8 cellular contexts compared by ENCODE assay signal in genomic region chr2:74499269-74499939, GRCh38. TPM values are rescaled to one million over a fixed set of nuclear protein-coding genes. Genes with fewer than 3 reads are reported as not detected.
A peak's percentile ranks its signal among the peaks of the same experiment; 100 is the strongest.
DNase-seq lines count a peak whose midpoint lies in the region; ATAC-seq, FAIRE-seq and TF ChIP-seq lines count a peak whose summit lies in the region.

Gene LBX2 (minus strand): TSS chr2:74499603. CDS start chr2:74499537, 66 bp downstream.

- no peak for DNase-seq in BE2C
- DNase-seq in SK-N-MC (ENCODE audit: low read depth, low spot score) = no peak
- DNase-seq in H1 (ENCODE audit: low read depth in 1 of 2, low spot score in 2 of 2) = no peak
- DNase-seq in GM19238 (ENCODE audit: insufficient read length, low spot score) = no peak
- DNase-seq in NCI-H2107 (lab: John Stamatoyannopoulos, UW) = no peak
- DNase-seq in Karpas-422 = no peak

- peak within 1 kb of the TSS; percentile 90 for H4K8ac ChIP-seq in H1 (ENCODE audit: extremely low read depth, insufficient read depth, low read length)

- TF ChIP-seq CTCF in BE2C (IDR thresholded peaks at IDR 0.05; ENCODE audit: low read depth, low read length) (no peak), H1 (IDR thresholded peaks at IDR 0.05; ENCODE audit: control extremely low read depth in 1 of 3, insufficient read depth in 1 of 3, low read depth in 1 of 3, low read length in 3 of 3) (no peak), nephron (IDR thresholded peaks at IDR 0.05; ENCODE audit: unreplicated experiment in 3 of 3) (no peak)

- peaks cover 5% of the 10 kb centered on the region; the same call in 1 of the 2 replicates for H3K4me1 ChIP-seq in BE2C
- H3K4me1 ChIP-seq in H1 (replicated peaks in 1 of 4; ENCODE audit: control insufficient read depth in 3 of 4, insufficient read depth in 4 of 4, low read length in 3 of 4) = peaks cover 7 to 59% (median 38%) of the 10 kb centered on the region in 4 experiments
- H3K4me1 ChIP-seq in Karpas-422 (ENCODE audit: low read length) = peaks cover 32% of the 10 kb centered on the region

- peaks cover 18% of the 10 kb centered on the region for H3K36me3 Mint-ChIP-seq in nephron (ENCODE audit: low read depth)

- H2BK120ac ChIP-seq in H1 (replicated peaks; ENCODE audit: low read depth, low read length) = no peak within 1 kb of the TSS

- H3K27me3 ChIP-seq in BE2C (no peaks in the 10 kb centered on the region), H1 (replicated peaks in 1 of 4; ENCODE audit: control insufficient read depth in 3 of 4, extremely low read depth in 1 of 4, insufficient read depth in 3 of 4, low read length in 3 of 4) (peaks cover 82 to 95% (median 94%) of the 10 kb centered on the region in 4 experiments), Karpas-422 (ENCODE audit: low read length) (no peaks in the 10 kb centered on the region)

- POLR2A ChIA-PET in H1 (lab: Charles Lee; ENCODE audit: partially characterized antibody) = interaction anchor here (0.7 to 9.4 kb wide), 16 partner anchors 10 to 89 kb away, joined by 3 to 73 read pairs (median 4); partner anchors contain the start of genes AUP1, CCDC142, HTRA2 and MRPL53

- H3K4me1 Mint-ChIP-seq in nephron = peaks cover 41% of the 10 kb centered on the region

- no peak within 1 kb of the TSS for H3K23ac ChIP-seq in H1 (ENCODE audit: insufficient read length)

- CTCF ChIA-PET in H1 (lab: Charles Lee; ENCODE audit: partially characterized antibody) = interaction anchor here (0.6 to 5.1 kb wide), 6 partner anchors 10 to 89 kb away, joined by 3 to 24 read pairs (median 13); partner anchors contain the start of genes CCDC142, TLX2 and TTC31

- peak within 1 kb of the TSS; percentile 48 for H2BK20ac ChIP-seq in H1 (ENCODE audit: low read length)

- H3K27me3 Mint-ChIP-seq in nephron (ENCODE audit: low read depth) = peaks cover 98% of the 10 kb centered on the region

- H3K79me1 ChIP-seq in H1 (ENCODE audit: low read depth, low read length) = no peaks in the 10 kb centered on the region

- no peak within 1 kb of the TSS for H4K5ac ChIP-seq in H1 (ENCODE audit: insufficient read length, low read depth, low read length)

- TF ChIP-seq RAD21 in H1 (IDR thresholded peaks at IDR 0.05 in 1 of 2, conservative IDR thresholded peaks at IDR 0.05 in 1 of 2; ENCODE audit: low read depth in 2 of 2, low read length in 2 of 2) = no peak

- H3K4me3 Mint-ChIP-seq in nephron = peak within 1 kb of the TSS; percentile 86 to 89 (median 87)

- H3K4ac ChIP-seq in H1 (replicated peaks; ENCODE audit: insufficient read length, low read depth, low read length) = no peak within 1 kb of the TSS

- H2BK12ac ChIP-seq in H1 (ENCODE audit: low read depth, low read length) = peak within 1 kb of the TSS; percentile 94; the same call in 1 of the 2 replicates

- TF ChIP-seq EP300 in H1 (IDR thresholded peaks at IDR 0.05; ENCODE audit: borderline replicate concordance in 1 of 2, low read depth in 2 of 2, low read length in 2 of 2) = no peak

- TF ChIP-seq POLR2A in H1 (IDR thresholded peaks at IDR 0.05; ENCODE audit: control extremely low read depth in 1 of 2, low read depth in 2 of 2, low read length in 2 of 2) = no peak

- H3K27ac ChIP-seq in SK-N-MC (no peak within 1 kb of the TSS), H1 (ENCODE audit: low read depth, low read length) (no peak within 1 kb of the TSS), Karpas-422 (ENCODE audit: low read length) (no peak within 1 kb of the TSS)

- H3K9ac ChIP-seq in SK-N-MC (ENCODE audit: insufficient read length) (peak within 1 kb of the TSS; percentile 64), H1 (replicated peaks in 1 of 4; ENCODE audit: extremely low read depth in 1 of 4, low read depth in 3 of 4, low read length in 3 of 4) (no peak within 1 kb of the TSS), Karpas-422 (ENCODE audit: low read length) (no peak within 1 kb of the TSS)

- no peak for FAIRE-seq in H1 (lab: Jason Lieb, UNC)

- peaks cover 4% of the 10 kb centered on the region for H3K36me3 ChIP-seq in BE2C
- H3K36me3 ChIP-seq in SK-N-MC (ENCODE audit: insufficient read depth, low read length) = no peaks in the 10 kb centered on the region
- H3K36me3 ChIP-seq in H1 (ENCODE audit: control insufficient read depth in 2 of 4, insufficient read depth in 4 of 4, low read length in 3 of 4) = no peaks in the 10 kb centered on the region
- H3K36me3 ChIP-seq in Karpas-422 (ENCODE audit: insufficient read depth, low read length) = no peaks in the 10 kb centered on the region

- no peaks in the 10 kb centered on the region for H3K79me2 ChIP-seq in H1 (ENCODE audit: control insufficient read depth in 1 of 2, insufficient read depth in 2 of 2, low read length in 2 of 2)
- peaks cover 11% of the 10 kb centered on the region for H3K79me2 ChIP-seq in Karpas-422 (ENCODE audit: low read length)

- H3K27ac Mint-ChIP-seq in nephron = peak within 1 kb of the TSS; percentile 57 to 79 (median 75)

- H2AFZ ChIP-seq in H1 (ENCODE audit: low read length) (peak within 1 kb of the TSS; percentile 47), Karpas-422 (ENCODE audit: low read length) (no peak within 1 kb of the TSS)

- H2BK5ac ChIP-seq in H1 (ENCODE audit: low read depth, low read length) = no peak within 1 kb of the TSS

- no peak within 1 kb of the TSS for H3K14ac ChIP-seq in H1 (ENCODE audit: insufficient read length)

- H3K56ac ChIP-seq in H1 (replicated peaks; ENCODE audit: insufficient read length, low read depth, low read length) = no peak within 1 kb of the TSS

- peak within 1 kb of the TSS; percentile 62 for H4K91ac ChIP-seq in H1 (replicated peaks; ENCODE audit: insufficient read length, low read length)

- H3K9me3 Mint-ChIP-seq in nephron = no peaks in the 10 kb centered on the region

- no peak within 1 kb of the TSS for H2AK5ac ChIP-seq in H1 (ENCODE audit: low read depth, low read length)

- peaks cover 0 to 14% of the 10 kb centered on the region in 2 experiments for H4K20me1 ChIP-seq in H1 (replicated peaks in 1 of 2; ENCODE audit: control insufficient read depth in 1 of 2, insufficient read depth in 2 of 2, low read length in 2 of 2)
- no peaks in the 10 kb centered on the region for H4K20me1 ChIP-seq in Karpas-422 (ENCODE audit: insufficient read depth, low read depth, low read length)

- peaks cover 35% of the 10 kb centered on the region; the same call in 1 of the 2 replicates for H3K23me2 ChIP-seq in H1 (ENCODE audit: low read depth, low read length)

- H3K4me2 ChIP-seq in H1 (ENCODE audit: insufficient read depth in 1 of 2, low read depth in 2 of 2, low read length in 2 of 2) = peak within 1 kb of the TSS; percentile 78 to 97
- no peak within 1 kb of the TSS for H3K4me2 ChIP-seq in Karpas-422 (ENCODE audit: low read depth, low read length, poor library complexity, severe bottlenecking)

- no peak for ATAC-seq in HG02623 (IDR thresholded peaks at IDR 0.05; ENCODE audit: unreplicated experiment)

- 4% methylated on average over 55 of the region's 65 CpGs; no CpG with 5 or more reads in 1 of the 2 experiments for WGBS in H1 (ENCODE audit: extremely low coverage in 1 of 2, insufficient coverage in 1 of 2, insufficient read length in 1 of 2, insufficient replicate concordance in 2 of 2, low coverage in 1 of 2, low lambda C conversion rate in 2 of 2, missing lambda C conversion rate in 1 of 2), 2 experiments

- H2BK15ac ChIP-seq in H1 (ENCODE audit: low read length) = 0 out of 2 replicates have a peak within 1 kb of the TSS, but pooled peaks have one; percentile 72

- H3K9me2 ChIP-seq in Karpas-422 (replicated peaks; ENCODE audit: insufficient read depth, low read length) = no peaks in the 10 kb centered on the region

- H3K9me3 ChIP-seq in BE2C = no peaks in the 10 kb centered on the region
- H3K9me3 ChIP-seq in SK-N-MC (ENCODE audit: low read depth, low read length) = no peaks in the 10 kb centered on the region
- no peaks in the 10 kb centered on the region for H3K9me3 ChIP-seq in H1 (ENCODE audit: insufficient read depth in 2 of 2, low read depth in 1 of 2, low read length in 1 of 2)
- H3K9me3 ChIP-seq in Karpas-422 (ENCODE audit: low read length) = no peaks in the 10 kb centered on the region

- H3K4me3 ChIP-seq in BE2C (ENCODE audit: low read depth, low read length) (peak within 1 kb of the TSS; percentile 61), SK-N-MC (peak within 1 kb of the TSS; percentile 81), H1 (ENCODE audit: extremely low read depth in 1 of 4, insufficient read depth in 2 of 4, low read depth in 3 of 4, low read length in 4 of 4) (peak within 1 kb of the TSS; percentile 20 to 57 (median 46); a peak in 7 of 8 replicates), Karpas-422 (ENCODE audit: low read length) (no peak within 1 kb of the TSS)

- peak within 1 kb of the TSS; percentile 96 for H3K18ac ChIP-seq in H1 (ENCODE audit: extremely low read depth, low read length)

TF ChIP-seq in H1, 55 proteins besides CTCF, POLR2A, EP300 and RAD21:
- TF ChIP-seq SUZ12 (IDR thresholded peaks at IDR 0.05; ENCODE audit: low read length) (peak; percentile 75), SP4 (IDR thresholded peaks at IDR 0.05; ENCODE audit: low read length) (no peak), HDAC6 (IDR thresholded peaks at IDR 0.05; ENCODE audit: low read depth, low read length) (no peak), EZH2 (IDR thresholded peaks at IDR 0.05; ENCODE audit: low read depth, low read length, severe bottlenecking) (peak; percentile 94), TAF7 (optimal IDR thresholded peaks at IDR 0.05; ENCODE audit: borderline replicate concordance, low read depth, low read length) (no peak), CREB1 (IDR thresholded peaks at IDR 0.05) (no peak), RNF2 (IDR thresholded peaks at IDR 0.05; ENCODE audit: borderline replicate concordance, low read depth, low read length, missing control alignments, poor library complexity, severe bottlenecking) (peak; percentile 61), FOSL1 (IDR thresholded peaks at IDR 0.05; ENCODE audit: insufficient read depth, low read depth, low read length) (no peak)

RNA-seq across cellular contexts. Expression of gene LBX2, which starts in this region (rescaled TPM):
- 3.0 TPM for polyA plus RNA-seq in BE2C (2012; ENCODE audit: insufficient read depth, insufficient read length, low read depth)
- total RNA-seq in H1 (2021; fragmentation: NEBNext Ultra II Directional; extraction: Animal tissue kit (Norgen Biotek cat#: 25700)) = 0.55 TPM in 1 of 2 replicates, not detected in the other
- polyA plus RNA-seq in H1 (2011; rRNA removed) = 0.27 and 0.42 TPM in 2 replicates
- polyA plus RNA-seq in H1 (2011; cell fraction: cytosol; rRNA removed) = 2.0 TPM
- polyA plus RNA-seq in H1 (2011; cell fraction: nucleus; rRNA removed) = 0.30 TPM
- 0.25 to 0.66 TPM (median 0.43 TPM) in 4 replicates for polyA plus RNA-seq in H1 (2012, experiment 1 of 2)
- polyA plus RNA-seq in H1 (2012, experiment 2 of 2) = 0.35 TPM
- 0.20 TPM for polyA plus RNA-seq in H1 (2013, experiment 1 of 2)
- 0.17 TPM for polyA plus RNA-seq in H1 (2013, experiment 2 of 2)
- polyA minus RNA-seq in H1 (2011; rRNA and poly(A)+ RNA removed) = 0.13 TPM in 1 of 2 replicates, not detected in the other
- not detected for polyA minus RNA-seq in H1 (2011; cell fraction: cytosol; rRNA and poly(A)+ RNA removed)
- polyA minus RNA-seq in H1 (2011; cell fraction: nucleus; rRNA and poly(A)+ RNA removed) = 1.7 TPM
- 7.2 and 15.8 TPM in 2 replicates for total RNA-seq in Karpas-422 (2014; rRNA removed; shearing (Covaris generic); ENCODE audit: low replicate concordance)
